ENCODE assay signal across 29 cellular contexts in the genomic region with DNA sequence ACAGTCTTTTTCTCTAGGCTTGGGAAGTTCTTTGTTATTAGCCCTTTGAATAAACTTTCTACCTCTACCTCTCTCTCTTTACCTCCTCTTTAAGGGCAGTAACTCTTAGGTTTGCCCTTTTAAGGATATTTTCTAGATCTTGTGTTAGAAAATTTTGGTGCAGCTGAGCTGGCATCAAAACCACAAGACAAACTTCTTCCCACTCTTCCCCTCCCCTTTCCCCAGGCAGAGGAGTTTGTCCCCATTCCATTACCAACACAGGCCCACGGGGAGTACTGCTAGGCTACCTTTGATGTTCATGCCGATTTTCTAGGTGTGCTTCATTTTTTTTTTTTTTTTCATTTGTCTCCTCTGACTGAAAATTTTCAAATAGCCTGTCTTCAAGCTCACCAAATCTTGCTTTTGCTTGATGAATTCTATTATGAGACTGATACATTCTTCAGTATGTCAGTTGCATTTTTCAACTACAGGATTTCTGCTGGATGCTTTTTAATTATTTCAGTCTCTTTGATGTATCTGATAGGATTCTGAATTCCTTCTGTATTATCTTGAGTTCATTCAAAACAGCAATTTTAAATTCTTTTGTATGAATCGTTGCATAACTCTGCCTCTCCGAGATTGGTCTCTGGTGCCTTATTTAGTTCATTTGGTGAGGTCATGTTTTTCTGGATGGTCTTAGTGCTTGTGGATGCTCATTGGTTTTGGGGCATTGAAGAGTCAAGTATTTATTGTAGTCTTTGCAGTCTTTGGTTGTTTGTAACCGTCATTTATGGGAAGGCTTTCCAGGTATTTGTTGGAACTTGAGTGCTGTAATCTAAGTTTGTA.
DNase-seq lines count a peak whose midpoint lies in the region; FAIRE-seq and TF ChIP-seq lines count a peak whose summit lies in the region.
"Had no signal": no experiment of that assay in that cellular context is flagged by ENCODE, and none has a peak within 500 bp of the region (broad histone marks: within the 10 kb centered on the region; RNA-seq: fewer than 3 reads in every experiment).

No MANE protein-coding gene starts in this region.

- H3K4me3 ChIP-seq in BLaER1: no peak overlapping the region
- no peak overlapping the region for H3K4me3 ChIP-seq in mammary epithelial cell (replicated peaks in 1 of 3; ENCODE audit: insufficient read depth in 1 of 3, low read depth in 2 of 3, low read length in 3 of 3)
- no peak overlapping the region for H3K4me3 ChIP-seq in colonic mucosa
- no peak overlapping the region for H3K4me3 ChIP-seq in kidney (ENCODE audit: low read length in 2 of 2)
- H3K4me3 ChIP-seq: BLaER1 treated with 17β-estradiol and CSF1 and Interleukin-3, amounts not matched to agents 10 nM and 100 nM; coronary artery; thoracic aorta had no signal

- peaks cover 4% of the 10 kb centered on the region; the same call in 1 of the 2 replicates for H3K36me3 ChIP-seq in BLaER1
- H3K36me3 ChIP-seq in mammary epithelial cell (ENCODE audit: insufficient read depth, low read length): no peaks in the 10 kb centered on the region
- no peaks in the 10 kb centered on the region for H3K36me3 ChIP-seq in colonic mucosa
- H3K36me3 ChIP-seq in kidney (ENCODE audit: control insufficient read depth in 1 of 2, insufficient read depth in 2 of 2, low read length in 2 of 2): no peaks in the 10 kb centered on the region
- H3K36me3 ChIP-seq: thoracic aorta had no signal

- H3K27me3 Mint-ChIP-seq in neural crest cell (ENCODE audit: low read depth) (no peaks in the 10 kb centered on the region), mesothelial cell of epicardium (ENCODE audit: low read depth) (no peaks in the 10 kb centered on the region)
- H3K27me3 Mint-ChIP-seq: activated CD4-positive, alpha-beta memory T cell treated with anti-CD3 and anti-CD28 coated beads, Interleukin-2, amount 10 ng/mL, durations not matched to agents 7 days and 5 days; IgD-negative memory B cell; naive B cell had no signal

- in situ Hi-C loops in mammary epithelial cell (cut with MboI; ENCODE audit: low sequenced_read_pairs in 2 of 2): no loop called here

- H3K79me2 ChIP-seq in mammary epithelial cell (ENCODE audit: insufficient read depth, low read length): peaks cover 54% of the 10 kb centered on the region

- no peak overlapping the region for H3K9ac ChIP-seq in BLaER1
- H3K9ac ChIP-seq in mammary epithelial cell (ENCODE audit: insufficient read depth, low read length): no peak overlapping the region
- H3K9ac ChIP-seq in colonic mucosa (ENCODE audit: low read depth in 2 of 2, low read length in 2 of 2): no peak overlapping the region
- no peak overlapping the region for H3K9ac ChIP-seq in kidney (ENCODE audit: low read length in 2 of 2)
- H3K9ac ChIP-seq: BLaER1 treated with 17β-estradiol and CSF1 and Interleukin-3, amounts not matched to agents 10 nM and 100 nM had no signal

- no peak overlapping the region for H3K27ac ChIP-seq in BLaER1
- H3K27ac ChIP-seq in mammary epithelial cell (ENCODE audit: insufficient read depth, low read depth, low read length): no peak overlapping the region
- no peak overlapping the region for H3K27ac ChIP-seq in colonic mucosa
- no peak overlapping the region for H3K27ac ChIP-seq in kidney (ENCODE audit: low read depth in 2 of 2, low read length in 2 of 2)
- H3K27ac ChIP-seq: BLaER1 treated with 17β-estradiol and CSF1 and Interleukin-3, amounts not matched to agents 10 nM and 100 nM; coronary artery; thoracic aorta had no signal

- CTCF ChIA-PET in mammary epithelial cell (lab: Charles Lee; ENCODE audit: low non-redundant PET): no interaction called here

- FAIRE-seq in kidney (lab: Jason Lieb, UNC): no peak
- FAIRE-seq: GM12892 had no signal

- H3K9me3 Mint-ChIP-seq in neural crest cell: peaks cover 5% of the 10 kb centered on the region
- peaks cover 4% of the 10 kb centered on the region for H3K9me3 Mint-ChIP-seq in mesothelial cell of epicardium

- dilution Hi-C loops in mammary epithelial cell (cut with HindIII; ENCODE audit: low sequenced_read_pairs): no loop called here

- TF ChIP-seq CTCF in mammary epithelial cell (conservative IDR thresholded peaks at IDR 0.05 in 1 of 2, IDR thresholded peaks at IDR 0.05 in 1 of 2; ENCODE audit: extremely low read depth in 1 of 2, insufficient read depth in 1 of 2, low read depth in 1 of 2, low read length in 2 of 2) (no peak), neural crest cell (conservative IDR thresholded peaks at IDR 0.05) (no peak), colonic mucosa (IDR thresholded peaks at IDR 0.05) (no peak), mesothelial cell of epicardium (IDR thresholded peaks at IDR 0.05; ENCODE audit: unreplicated experiment) (no peak), kidney (IDR thresholded peaks at IDR 0.05; ENCODE audit: borderline replicate concordance, extremely low read depth, insufficient read depth) (no peak)

- no TSS peak for BruUV-seq in mammary epithelial cell (replicated peaks; lab: Mats Ljungman, UMichigan)

- peaks cover 20% of the 10 kb centered on the region for H3K9me3 ChIP-seq in BLaER1
- no peaks in the 10 kb centered on the region for H3K9me3 ChIP-seq in mammary epithelial cell (replicated peaks; ENCODE audit: insufficient read depth, low read length)
- H3K9me3 ChIP-seq in colonic mucosa: no peaks in the 10 kb centered on the region
- H3K9me3 ChIP-seq in kidney (ENCODE audit: control insufficient read depth in 1 of 2, low read length in 2 of 2): no peaks in the 10 kb centered on the region
- H3K9me3 ChIP-seq: thoracic aorta had no signal

- H2AFZ ChIP-seq in mammary epithelial cell (ENCODE audit: low read depth, low read length): no peak overlapping the region

- DNase-seq in M059J (ENCODE audit: low read depth): peak; percentile 40
- DNase-seq in mammary epithelial cell: peak; percentile 8
- no peak for DNase-seq in neural crest cell (ENCODE audit: low read depth, low spot score)
- no peak for DNase-seq in NCI-H2029 (lab: John Stamatoyannopoulos, UW)
- no peak for DNase-seq in colonic mucosa
- no peak for DNase-seq in mesothelial cell of epicardium (ENCODE audit: low spot score in 2 of 2, unreplicated experiment in 2 of 2)
- DNase-seq in kidney: no peak
- DNase-seq: activated CD4-positive, alpha-beta memory T cell treated with anti-CD3 and anti-CD28 coated beads, Interleukin-2, amount 10 ng/mL, durations not matched to agents 7 days and 5 days; activated effector memory CD4-positive, alpha-beta T cell treated with Interleukin-2 at 50 U/mL for 16 hours; DND-41; head of caudate nucleus; left colon; mesenchymal stem cell; MM.1S; naive B cell; NCI-H1417; NCI-H2107; NCI-H446 treated with DMSO at 0.1 percent for 48 hours; nucleus accumbens; OCI-M1; SHP77; stimulated activated CD4-positive, alpha-beta T cell treated with anti-CD3 and anti-CD28 coated beads, Interleukin-2, amount 100 ng/mL, for 48 hours; stimulated activated naive CD4-positive, alpha-beta T cell had no signal

- H3K27ac Mint-ChIP-seq in neural crest cell (ENCODE audit: unreplicated experiment) (peak overlapping the region; percentile 78), mesothelial cell of epicardium (no peak overlapping the region)
- H3K27ac Mint-ChIP-seq: activated CD4-positive, alpha-beta memory T cell treated with anti-CD3 and anti-CD28 coated beads, Interleukin-2, amount 10 ng/mL, durations not matched to agents 7 days and 5 days; IgD-negative memory B cell had no signal

- H3K4me3 Mint-ChIP-seq in neural crest cell: no peak overlapping the region
- H3K4me3 Mint-ChIP-seq in mesothelial cell of epicardium: no peak overlapping the region
- H3K4me3 Mint-ChIP-seq: activated CD4-positive, alpha-beta memory T cell treated with anti-CD3 and anti-CD28 coated beads, Interleukin-2, amount 10 ng/mL, durations not matched to agents 7 days and 5 days; IgD-negative memory B cell; naive B cell had no signal

- H3K4me2 ChIP-seq in BLaER1 (peak overlapping the region; percentile 32), mammary epithelial cell (ENCODE audit: insufficient read depth, low read depth, low read length) (no peak overlapping the region)

- H3K36me3 Mint-ChIP-seq in neural crest cell (ENCODE audit: low read depth) (peaks cover 4% of the 10 kb centered on the region), mesothelial cell of epicardium (peaks cover 2% of the 10 kb centered on the region)

- H3K4me1 ChIP-seq in BLaER1 (peaks cover 16% of the 10 kb centered on the region), mammary epithelial cell (ENCODE audit: insufficient read depth, low read length) (peaks cover 4% of the 10 kb centered on the region), colonic mucosa (no peaks in the 10 kb centered on the region), kidney (ENCODE audit: control insufficient read depth in 1 of 2, insufficient read depth in 1 of 2, low read depth in 1 of 2, low read length in 2 of 2) (no peaks in the 10 kb centered on the region)

- H3K4me1 Mint-ChIP-seq in neural crest cell (no peaks in the 10 kb centered on the region), mesothelial cell of epicardium (peaks cover 9% of the 10 kb centered on the region)
- H3K4me1 Mint-ChIP-seq: activated CD4-positive, alpha-beta memory T cell treated with anti-CD3 and anti-CD28 coated beads, Interleukin-2, amount 10 ng/mL, durations not matched to agents 7 days and 5 days had no signal

- WGBS in mammary epithelial cell (ENCODE audit: low coverage, missing lambda C conversion rate): 58% methylated on average over 5 of the region's 5 CpGs

- intact Hi-C loops in mammary epithelial cell (cut with micrococcal nuclease) (no loop called here), colonic mucosa (cut with DNase I) (no loop called here), kidney (cut with DNase I) (no loop called here)

- H4K20me1 ChIP-seq in BLaER1 (no peaks in the 10 kb centered on the region), mammary epithelial cell (ENCODE audit: insufficient read depth, low read length) (no peaks in the 10 kb centered on the region)

- H3K27me3 ChIP-seq in BLaER1 (no peaks in the 10 kb centered on the region), mammary epithelial cell (ENCODE audit: insufficient read depth, low read length) (no peaks in the 10 kb centered on the region), colonic mucosa (no peaks in the 10 kb centered on the region)
- H3K27me3 ChIP-seq: BLaER1 treated with 17β-estradiol and CSF1 and Interleukin-3, amounts not matched to agents 10 nM and 100 nM had no signal

Comparison
In these comparisons a context has a peak if more than half of its experiments do, and no peak if none do; other contexts are left out.
1. DNase-seq: peak in M059J (single experiment) and mammary epithelial cell (single experiment); none in neural crest cell (single experiment), NCI-H2029 (single experiment), colonic mucosa (single experiment), mesothelial cell of epicardium (0 of 2) and kidney (single experiment).